ENCODE assay signal across 14 cellular contexts in the genomic region with DNA sequence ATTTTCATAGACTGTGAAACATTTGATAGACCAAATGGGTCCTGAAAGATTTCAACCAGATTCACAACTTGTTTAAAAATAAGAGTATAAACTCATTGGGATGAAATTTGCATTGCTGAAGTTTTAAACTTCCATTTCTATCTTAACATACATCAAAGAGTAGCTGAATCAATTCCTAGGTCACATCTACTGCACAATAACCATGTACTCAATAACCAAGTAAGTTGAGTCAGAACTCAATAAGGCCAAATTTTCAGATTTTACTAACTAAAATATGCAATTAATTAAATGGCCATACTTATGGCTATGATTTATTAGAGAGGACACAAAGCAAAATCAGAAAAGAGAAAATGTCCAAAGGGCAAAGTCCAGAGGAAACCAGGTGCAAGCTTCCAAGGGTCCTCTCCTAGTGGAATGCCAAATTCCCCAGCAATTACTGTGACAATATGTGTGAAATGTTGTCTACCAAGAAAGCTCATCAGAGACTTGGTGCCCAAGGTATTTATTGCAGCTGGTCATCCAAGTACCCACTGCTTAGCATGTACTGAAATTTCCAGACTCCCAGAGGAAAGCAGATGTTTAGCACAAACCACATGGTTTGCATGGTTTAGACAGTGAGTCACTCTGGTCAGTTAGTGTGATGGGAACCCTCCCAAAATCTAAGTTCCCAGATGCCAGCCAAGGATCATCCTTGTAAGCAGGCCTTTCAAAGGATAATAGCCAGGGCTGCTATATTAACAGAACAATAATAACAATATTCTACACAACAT.
DNase-seq lines count a peak whose midpoint lies in the region; ATAC-seq and TF ChIP-seq lines count a peak whose summit lies in the region.
"Had no signal": no experiment of that assay in that cellular context is flagged by ENCODE, and none has a peak within 500 bp of the region (broad histone marks: within the 10 kb centered on the region; RNA-seq: fewer than 3 reads in every experiment).

No MANE protein-coding gene starts in this region.

- no peak for TF ChIP-seq POLR2A in IMR-90 (IDR thresholded peaks at IDR 0.05; ENCODE audit: low read depth, low read length)

- H2AK5ac ChIP-seq in IMR-90 (ENCODE audit: low read depth, low read length): no peak overlapping the region

- DNase-seq in AG08395 (ENCODE audit: low spot score) (peak; percentile 88), IMR-90 (peak; percentile 89), astrocyte of the spinal cord (ENCODE audit: low read depth, low spot score) (peak; percentile 88), kidney epithelial cell (ENCODE audit: low read depth) (peak; percentile 72), neural progenitor cell (ENCODE audit: low spot score) (no peak)
- DNase-seq in CD8-positive, alpha-beta memory T cell: no peak
- DNase-seq in activated T-cell treated with anti-CD3 and anti-CD28 coated beads, Interleukin-2, amount 50 U/mL, for 4 hours: no peak
- DNase-seq: activated CD8-positive, alpha-beta memory T cell treated with anti-CD3 and anti-CD28 coated beads, Interleukin-2, amount 10 ng/mL, durations not matched to agents 7 days and 5 days; KBM-7; naive B cell; PC-9; uterus had no signal

- H3K27ac Mint-ChIP-seq in CD8-positive, alpha-beta memory T cell: no peak overlapping the region
- no peak overlapping the region for H3K27ac Mint-ChIP-seq in neural progenitor cell
- H3K27ac Mint-ChIP-seq: activated CD8-positive, alpha-beta memory T cell treated with anti-CD3 and anti-CD28 coated beads, Interleukin-2, amount 10 ng/mL, durations not matched to agents 7 days and 5 days; CD14-positive monocyte; naive B cell had no signal

- in situ Hi-C loops in IMR-90 (cut with MboI; ENCODE audit: low sequenced_read_pairs): no loop called here
- in situ Hi-C loops in astrocyte of the spinal cord (cut with HindIII; ENCODE audit: low sequenced_read_pairs): no loop called here

- H3K9me1 ChIP-seq in IMR-90 (ENCODE audit: insufficient read depth, low read length): no peaks in the 10 kb centered on the region; the same call in 1 of the 2 replicates

- H3F3A ChIP-seq in neural progenitor cell (ENCODE audit: low read depth): no peaks in the 10 kb centered on the region

- peaks cover 0 to 4% (median 0%) of the 10 kb centered on the region in 5 donors for H3K9me3 Mint-ChIP-seq in CD8-positive, alpha-beta memory T cell
- no peaks in the 10 kb centered on the region for H3K9me3 Mint-ChIP-seq in neural progenitor cell
- no peaks in the 10 kb centered on the region for H3K9me3 Mint-ChIP-seq in activated T-cell treated with anti-CD3 and anti-CD28 coated beads, Interleukin-2, amount 50 U/mL, for 4 hours

- CTCF ChIA-PET in IMR-90 (lab: Yijun Ruan, JAX): no interaction called here
- CTCF ChIA-PET in CD8-positive, alpha-beta memory T cell (lab: Charles Lee): no interaction called here

- H2BK5ac ChIP-seq in IMR-90 (ENCODE audit: low read depth, low read length, poor library complexity, severe bottlenecking): no peak overlapping the region

- H3K23ac ChIP-seq in IMR-90 (ENCODE audit: low read depth, low read length): no peak overlapping the region

- no peaks in the 10 kb centered on the region for H3K36me3 Mint-ChIP-seq in CD8-positive, alpha-beta memory T cell
- H3K36me3 Mint-ChIP-seq in neural progenitor cell: no peaks in the 10 kb centered on the region
- no peaks in the 10 kb centered on the region for H3K36me3 Mint-ChIP-seq in activated T-cell treated with anti-CD3 and anti-CD28 coated beads, Interleukin-2, amount 50 U/mL, for 4 hours (ENCODE audit: insufficient read depth)
- H3K36me3 Mint-ChIP-seq: activated CD8-positive, alpha-beta memory T cell treated with anti-CD3 and anti-CD28 coated beads, Interleukin-2, amount 10 ng/mL, durations not matched to agents 7 days and 5 days; CD14-positive monocyte; naive B cell had no signal

- H3K27me3 Mint-ChIP-seq in CD8-positive, alpha-beta memory T cell: no peaks in the 10 kb centered on the region
- H3K27me3 Mint-ChIP-seq in neural progenitor cell (ENCODE audit: insufficient read depth, low read depth): peaks cover 2% of the 10 kb centered on the region
- no peaks in the 10 kb centered on the region for H3K27me3 Mint-ChIP-seq in activated T-cell treated with anti-CD3 and anti-CD28 coated beads, Interleukin-2, amount 50 U/mL, for 4 hours (ENCODE audit: low read depth)
- H3K27me3 Mint-ChIP-seq: activated CD8-positive, alpha-beta memory T cell treated with anti-CD3 and anti-CD28 coated beads, Interleukin-2, amount 10 ng/mL, durations not matched to agents 7 days and 5 days; naive B cell had no signal

- H3K27ac ChIP-seq in IMR-90 (ENCODE audit: insufficient read depth, low read length): no peak overlapping the region
- H3K27ac ChIP-seq in CD8-positive, alpha-beta memory T cell (ENCODE audit: low read depth, low read length): no peak overlapping the region
- H3K27ac ChIP-seq in neural progenitor cell: no peak overlapping the region
- H3K27ac ChIP-seq: PC-9, uterus had no signal

- no peaks in the 10 kb centered on the region for H3K4me1 Mint-ChIP-seq in CD8-positive, alpha-beta memory T cell
- H3K4me1 Mint-ChIP-seq in neural progenitor cell: peaks cover 5% of the 10 kb centered on the region
- no peaks in the 10 kb centered on the region for H3K4me1 Mint-ChIP-seq in activated T-cell treated with anti-CD3 and anti-CD28 coated beads, Interleukin-2, amount 50 U/mL, for 4 hours (ENCODE audit: low read depth)
- H3K4me1 Mint-ChIP-seq: activated CD8-positive, alpha-beta memory T cell treated with anti-CD3 and anti-CD28 coated beads, Interleukin-2, amount 10 ng/mL, durations not matched to agents 7 days and 5 days; CD14-positive monocyte; naive B cell had no signal

- H3K4me2 ChIP-seq in IMR-90 (ENCODE audit: low read depth, low read length) (no peak overlapping the region), neural progenitor cell (no peak overlapping the region)
- H3K4me2 ChIP-seq: PC-9 had no signal

- no peak overlapping the region for H2BK15ac ChIP-seq in IMR-90 (ENCODE audit: low read depth, low read length)

- no peak overlapping the region for H2AFZ ChIP-seq in IMR-90 (replicated peaks; ENCODE audit: low read length, poor library complexity)
- H2AFZ ChIP-seq in neural progenitor cell (replicated peaks): no peak overlapping the region
- H2AFZ ChIP-seq: PC-9 had no signal

- no peak overlapping the region for H4K5ac ChIP-seq in IMR-90 (ENCODE audit: low read depth, low read length)

- no peak overlapping the region for H2AK9ac ChIP-seq in IMR-90 (replicated peaks; ENCODE audit: low read depth, low read length, poor library complexity)

- intact Hi-C loops in IMR-90 (cut with micrococcal nuclease): no loop called here

- no peak for TF ChIP-seq RAD21 in IMR-90 (IDR thresholded peaks at IDR 0.05; ENCODE audit: low read length)

- H3K36me3 ChIP-seq in IMR-90 (ENCODE audit: control insufficient read depth, insufficient read depth, low read length): no peaks in the 10 kb centered on the region
- H3K36me3 ChIP-seq in kidney epithelial cell (ENCODE audit: control insufficient read depth, insufficient read depth, low read length): no peaks in the 10 kb centered on the region
- H3K36me3 ChIP-seq in CD8-positive, alpha-beta memory T cell (ENCODE audit: insufficient read depth, low read length): no peaks in the 10 kb centered on the region
- no peaks in the 10 kb centered on the region for H3K36me3 ChIP-seq in neural progenitor cell
- H3K36me3 ChIP-seq: uterus had no signal

- POLR2A ChIA-PET in IMR-90 (lab: Charles Lee; ENCODE audit: unreplicated experiment): no interaction called here
- POLR2A ChIA-PET in CD8-positive, alpha-beta memory T cell (lab: Charles Lee): no interaction called here

- dilution Hi-C loops in IMR-90 (cut with HindIII; ENCODE audit: low sequenced_read_pairs, unreplicated experiment): no loop called here

- no peaks in the 10 kb centered on the region for H3K9me3 ChIP-seq in IMR-90 (ENCODE audit: control insufficient read depth, insufficient read depth, low read length)
- H3K9me3 ChIP-seq in CD8-positive, alpha-beta memory T cell (ENCODE audit: low read length): no peaks in the 10 kb centered on the region
- no peaks in the 10 kb centered on the region for H3K9me3 ChIP-seq in neural progenitor cell (ENCODE audit: low read depth)
- H3K9me3 ChIP-seq: uterus had no signal

- H3K56ac ChIP-seq in IMR-90 (ENCODE audit: extremely low read depth, insufficient read depth, low read length): no peak overlapping the region

- H4K91ac ChIP-seq in IMR-90 (ENCODE audit: insufficient read depth, low read depth, low read length): no peak overlapping the region

- H3K9ac ChIP-seq in IMR-90 (ENCODE audit: low read depth, low read length) (no peak overlapping the region), neural progenitor cell (no peak overlapping the region)

- peak overlapping the region; percentile 17; the same call in 1 of the 2 replicates for H2BK20ac ChIP-seq in IMR-90 (ENCODE audit: low read depth, low read length)

- no peaks in the 10 kb centered on the region for H4K20me1 ChIP-seq in IMR-90 (ENCODE audit: insufficient read depth, low read length)
- H4K20me1 ChIP-seq in neural progenitor cell (ENCODE audit: low read depth): no peaks in the 10 kb centered on the region

- H3K4me1 ChIP-seq in IMR-90 (ENCODE audit: control insufficient read depth, insufficient read depth, low read length) (peaks cover 5% of the 10 kb centered on the region; the same call in 1 of the 2 replicates), neural progenitor cell (peaks cover 3% of the 10 kb centered on the region)
- H3K4me1 ChIP-seq in CD8-positive, alpha-beta memory T cell (ENCODE audit: insufficient read depth, low read length): no peaks in the 10 kb centered on the region
- H3K4me1 ChIP-seq: uterus had no signal

- no peak for TF ChIP-seq CTCF in IMR-90 (conservative IDR thresholded peaks at IDR 0.05; ENCODE audit: low read depth, low read length)
- no peak for TF ChIP-seq CTCF in astrocyte of the spinal cord (IDR thresholded peaks at IDR 0.05; ENCODE audit: low read depth, low read length)
- TF ChIP-seq CTCF in kidney epithelial cell (IDR thresholded peaks at IDR 0.05; ENCODE audit: insufficient read depth, low read length, poor library complexity, severe bottlenecking): no peak
- no peak for TF ChIP-seq CTCF in neural progenitor cell (IDR thresholded peaks at IDR 0.05)

- H3K18ac ChIP-seq in IMR-90 (ENCODE audit: low read depth, low read length): no peak overlapping the region

- H3K14ac ChIP-seq in IMR-90 (replicated peaks; ENCODE audit: low read depth, low read length): no peak overlapping the region

- no peak overlapping the region for H2BK120ac ChIP-seq in IMR-90 (ENCODE audit: low read depth, low read length)

- no peak overlapping the region for H3K4me3 ChIP-seq in IMR-90 (ENCODE audit: insufficient read depth, low read depth, low read length)
- H3K4me3 ChIP-seq in astrocyte of the spinal cord (ENCODE audit: low read depth, low read length): no peak overlapping the region
- H3K4me3 ChIP-seq in kidney epithelial cell (ENCODE audit: low read depth, low read length): no peak overlapping the region
- H3K4me3 ChIP-seq in CD8-positive, alpha-beta memory T cell (ENCODE audit: low read length): no peak overlapping the region
- H3K4me3 ChIP-seq in neural progenitor cell: no peak overlapping the region
- H3K4me3 ChIP-seq: PC-9, uterus had no signal

- H3K4ac ChIP-seq in IMR-90 (ENCODE audit: low read depth, low read length): no peak overlapping the region

- peak; percentile 99 for ATAC-seq in IMR-90 (ENCODE audit: low read depth)
- no peak for ATAC-seq in HG03108 (IDR thresholded peaks at IDR 0.05; ENCODE audit: unreplicated experiment)
- no peak for ATAC-seq in activated T-cell treated with anti-CD3 and anti-CD28 coated beads, Interleukin-2, amount 50 U/mL, for 4 hours
- ATAC-seq: activated CD8-positive, alpha-beta memory T cell treated with anti-CD3 and anti-CD28 coated beads, Interleukin-2, amount 10 ng/mL, durations not matched to agents 7 days and 5 days had no signal

- no TSS peak for BruUV-seq in IMR-90 (replicated peaks; lab: Mats Ljungman, UMichigan)

- H3K27me3 ChIP-seq in IMR-90 (ENCODE audit: control insufficient read depth, insufficient read depth, low read length) (no peaks in the 10 kb centered on the region), kidney epithelial cell (ENCODE audit: control insufficient read depth, insufficient read depth, low read length) (no peaks in the 10 kb centered on the region), neural progenitor cell (no peaks in the 10 kb centered on the region)
- H3K27me3 ChIP-seq in CD8-positive, alpha-beta memory T cell (ENCODE audit: insufficient read depth, low read length, poor library complexity, severe bottlenecking): no peaks in the 10 kb centered on the region
- H3K27me3 ChIP-seq: uterus had no signal

- H3K79me2 ChIP-seq in neural progenitor cell (ENCODE audit: low read depth): no peaks in the 10 kb centered on the region

- H4K8ac ChIP-seq in IMR-90 (ENCODE audit: low read depth in 2 of 2, low read length in 2 of 2): 0 out of 4 replicates have a peak overlapping the region, but pooled peaks of 1 of the 2 experiments have one; percentile 56

- H3K4me3 Mint-ChIP-seq in CD8-positive, alpha-beta memory T cell: no peak overlapping the region
- H3K4me3 Mint-ChIP-seq in neural progenitor cell: no peak overlapping the region
- no peak overlapping the region for H3K4me3 Mint-ChIP-seq in activated T-cell treated with anti-CD3 and anti-CD28 coated beads, Interleukin-2, amount 50 U/mL, for 4 hours
- H3K4me3 Mint-ChIP-seq: activated CD8-positive, alpha-beta memory T cell treated with anti-CD3 and anti-CD28 coated beads, Interleukin-2, amount 10 ng/mL, durations not matched to agents 7 days and 5 days; CD14-positive monocyte; naive B cell had no signal

- no peaks in the 10 kb centered on the region for H3K79me1 ChIP-seq in IMR-90 (ENCODE audit: low read depth in 1 of 2, low read length in 2 of 2)

Comparison
In these comparisons a context has a peak if more than half of its experiments do, and no peak if none do; other contexts are left out.
1. DNase-seq: peak in AG08395 (single experiment), IMR-90 (single experiment), astrocyte of the spinal cord (single experiment) and kidney epithelial cell (single experiment); none in CD8-positive, alpha-beta memory T cell (0 of 5), neural progenitor cell (single experiment) and activated T-cell treated with anti-CD3 and anti-CD28 coated beads, Interleukin-2, amount 50 U/mL, for 4 hours (single experiment).